9 cellular contexts compared by ENCODE assay signal in the genomic region with DNA sequence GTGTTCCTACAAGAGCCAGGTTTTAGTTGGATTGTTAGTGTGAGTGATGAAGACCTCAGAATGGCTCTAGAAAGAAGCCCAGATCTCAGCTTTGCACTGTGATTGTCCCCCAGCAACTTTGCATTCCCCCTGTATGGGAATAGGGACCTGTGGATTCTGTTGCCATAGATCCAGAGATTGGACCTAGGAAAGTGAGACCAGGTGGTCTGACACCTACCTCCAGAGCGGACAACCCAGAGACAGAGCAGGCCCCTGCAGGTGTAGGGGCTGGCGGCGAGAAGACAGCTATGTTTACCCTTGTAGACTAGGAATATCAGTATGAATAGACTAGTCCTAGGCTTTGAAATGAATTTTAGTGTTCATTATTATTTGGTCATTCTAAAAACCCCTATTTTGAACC. TPM values are rescaled to one million over a fixed set of nuclear protein-coding genes. Genes with fewer than 3 reads are reported as not detected.
DNase-seq lines count a peak whose midpoint lies in the region; ATAC-seq, FAIRE-seq and TF ChIP-seq lines count a peak whose summit lies in the region.
"Had no signal": no experiment of that assay in that cellular context is flagged by ENCODE, and none has a peak within 500 bp of the region (broad histone marks: within the 10 kb centered on the region; RNA-seq: fewer than 3 reads in every experiment).

No MANE protein-coding gene starts in this region.

- H2AK5ac ChIP-seq in neuronal stem cell (ENCODE audit: low read depth, low read length): no peak overlapping the region

- no peak overlapping the region for H3K18ac ChIP-seq in neuronal stem cell (ENCODE audit: low read length)

- DNase-seq in GM23248 (no peak), adrenal gland (peak in 1 of 7 donors; percentile 12), neuronal stem cell (ENCODE audit: low spot score) (no peak), frontal cortex (ENCODE audit: low spot score in 2 of 2) (no peak), NOMO-1 treated with DMSO at 0.1 percent for 48 hours (lab: John Stamatoyannopoulos, UW; ENCODE audit: unreplicated experiment) (no peak), SKM-1 treated with dmso at 0.1 percent for 144 hours (lab: John Stamatoyannopoulos, UW; ENCODE audit: unreplicated experiment) (no peak)
- DNase-seq: DMS 273 treated with DMSO at 0.1 percent for 48 hours had no signal

- H2BK120ac ChIP-seq in neuronal stem cell (ENCODE audit: low read depth, low read length): no peak overlapping the region

- H3F3A ChIP-seq in GM23248 (ENCODE audit: insufficient read depth): peaks cover 17% of the 10 kb centered on the region

- H4K91ac ChIP-seq in neuronal stem cell (ENCODE audit: low read depth, low read length, poor library complexity): no peak overlapping the region

- H3K9ac ChIP-seq in GM23248: peak overlapping the region; percentile 49
- no peak overlapping the region for H3K9ac ChIP-seq in neuronal stem cell (ENCODE audit: low read depth, low read length, poor library complexity)

- H3K4me3 ChIP-seq in ACC112 (ENCODE audit: low read depth, low read length) (no peak overlapping the region), GM23248 (no peak overlapping the region), adrenal gland (no peak overlapping the region), neuronal stem cell (ENCODE audit: low read length in 2 of 2) (no peak overlapping the region)

- WGBS in GM23248 (ENCODE audit: low coverage in 1 of 2, low lambda C conversion rate in 2 of 2, missing lambda C conversion rate in 2 of 2), 2 experiments: 98 to 100% methylated on average over 3 of the region's 3 CpGs
- WGBS in adrenal gland, 4 donors: 93 to 100% (median 97%) methylated on average over 3 of the region's 3 CpGs
- WGBS in neuronal stem cell (ENCODE audit: extremely low coverage in 2 of 2, insufficient read length in 2 of 2, insufficient replicate concordance in 1 of 2), 2 donors: no CpG with 5 or more reads among the region's 3 CpGs

- H3K27ac ChIP-seq in ACC112 (ENCODE audit: low read depth, low read length) (peak overlapping the region; percentile 53), GM23248 (peak overlapping the region; percentile 65), adrenal gland (peak overlapping the region in 4 of 5 donors; percentile 15 to 73 (median 54)), neuronal stem cell (replicated peaks; ENCODE audit: low read length) (no peak overlapping the region)

- no peak overlapping the region for H4K8ac ChIP-seq in neuronal stem cell (ENCODE audit: low read depth, low read length)

- H3K4ac ChIP-seq in neuronal stem cell (ENCODE audit: low read length): no peak overlapping the region

- TF ChIP-seq POLR2A in adrenal gland (IDR thresholded peaks at IDR 0.05): no peak

- H3K79me2 ChIP-seq in ACC112 (ENCODE audit: control insufficient read depth, insufficient read depth, low read length, unreplicated experiment) (peaks cover 8% of the 10 kb centered on the region), GM23248 (ENCODE audit: insufficient read depth) (no peaks in the 10 kb centered on the region)

- ATAC-seq in GM18868 (IDR thresholded peaks at IDR 0.05; ENCODE audit: unreplicated experiment): no peak

- no peak overlapping the region for H2BK15ac ChIP-seq in neuronal stem cell (ENCODE audit: low read length)

- TF ChIP-seq CTCF in adrenal gland (IDR thresholded peaks at IDR 0.05): no peak

- no peak overlapping the region for H3K14ac ChIP-seq in neuronal stem cell (ENCODE audit: low read length)

- H3K4me1 ChIP-seq in ACC112 (ENCODE audit: control insufficient read depth, insufficient read depth, low read length, unreplicated experiment) (peaks cover 36% of the 10 kb centered on the region), GM23248 (ENCODE audit: insufficient read depth) (peaks cover 35% of the 10 kb centered on the region), adrenal gland (replicated peaks in 1 of 2) (peaks cover 8 to 33% of the 10 kb centered on the region in 2 donors), neuronal stem cell (ENCODE audit: control insufficient read depth in 2 of 2, insufficient read depth in 1 of 2, low read depth in 1 of 2, low read length in 2 of 2) (peaks cover 2 to 11% of the 10 kb centered on the region in 2 donors)

- H3K4me2 ChIP-seq in GM23248 (ENCODE audit: unreplicated experiment) (peak overlapping the region; percentile 24), neuronal stem cell (ENCODE audit: insufficient read depth, low read length, poor library complexity, severe bottlenecking) (no peak overlapping the region)

- 0 out of 2 replicates have a peak, but pooled peaks cover 5% of the 10 kb centered on the region for H3K36me3 ChIP-seq in ACC112 (ENCODE audit: insufficient read depth, low read length)
- H3K36me3 ChIP-seq in GM23248 (ENCODE audit: low read depth): no peaks in the 10 kb centered on the region
- no peaks in the 10 kb centered on the region for H3K36me3 ChIP-seq in adrenal gland (replicated peaks in 1 of 2)
- no peaks in the 10 kb centered on the region for H3K36me3 ChIP-seq in neuronal stem cell (replicated peaks in 1 of 2; ENCODE audit: control insufficient read depth in 2 of 2, insufficient read depth in 2 of 2, low read length in 2 of 2)

- H3K23ac ChIP-seq in neuronal stem cell (ENCODE audit: low read depth, low read length, poor library complexity): no peak overlapping the region

- H3K9me2 ChIP-seq in GM23248 (ENCODE audit: insufficient read depth): no peaks in the 10 kb centered on the region

- no peak overlapping the region for H2BK5ac ChIP-seq in neuronal stem cell (ENCODE audit: low read length)

- no peaks in the 10 kb centered on the region for H4K20me1 ChIP-seq in GM23248 (ENCODE audit: insufficient read depth)

- H2AFZ ChIP-seq in ACC112 (ENCODE audit: low read length, unreplicated experiment) (no peak overlapping the region), GM23248 (no peak overlapping the region), neuronal stem cell (ENCODE audit: low read length) (peak overlapping the region; percentile 64)

- no peak for FAIRE-seq in frontal cortex (lab: Jason Lieb, UNC)

- intact Hi-C loops in adrenal gland (cut with DNase I): no loop called here

- in situ Hi-C loops in GM23248 (cut with MboI): no loop called here

- no peaks in the 10 kb centered on the region for H3K27me3 ChIP-seq in ACC112 (ENCODE audit: insufficient read depth, low read length)
- H3K27me3 ChIP-seq in GM23248 (replicated peaks; ENCODE audit: insufficient read depth): no peaks in the 10 kb centered on the region
- no peaks in the 10 kb centered on the region for H3K27me3 ChIP-seq in adrenal gland
- H3K27me3 ChIP-seq in neuronal stem cell (ENCODE audit: control insufficient read depth in 3 of 3, insufficient read depth in 3 of 3, low read depth in 1 of 3, low read length in 3 of 3): no peaks in the 10 kb centered on the region

- H3K79me1 ChIP-seq in neuronal stem cell (ENCODE audit: low read depth, low read length): no peaks in the 10 kb centered on the region

- H3K9me3 ChIP-seq in GM23248 (ENCODE audit: low read depth): no peaks in the 10 kb centered on the region
- no peaks in the 10 kb centered on the region for H3K9me3 ChIP-seq in adrenal gland (replicated peaks in 1 of 3)
- no peaks in the 10 kb centered on the region for H3K9me3 ChIP-seq in neuronal stem cell (replicated peaks in 1 of 2; ENCODE audit: control insufficient read depth in 2 of 2, insufficient read depth in 1 of 2, low read depth in 1 of 2, low read length in 2 of 2)

- H2BK12ac ChIP-seq in neuronal stem cell (ENCODE audit: low read length): no peak overlapping the region

RNA-seq across cellular contexts. Expression of gene IRF1, which starts 53.6 kb away (rescaled TPM):
- total RNA-seq in GM23248 (2014; rRNA removed; shearing (Covaris generic)): 6.2 and 10.4 TPM in 2 replicates
- polyA plus RNA-seq in GM23248 (2016; fragmentation: Nextera tagmentation; extraction: Ambion mirVana) (21.7 and 22.2 TPM in 2 replicates), adrenal gland (10 to 100 TPM in 2 of 3 donors, 1 to 10 TPM in 1; 9.0 to 20.0 (median 10.7) TPM)
- total RNA-seq in adrenal gland (100 to 1,000 TPM in 1 of 8 donors, 10 to 100 TPM in 7; 12.0 to 116 (median 25.5) TPM), frontal cortex (1.2 TPM)
- polyA plus RNA-seq in neuronal stem cell (2013, experiment 1 of 2): 1.4 TPM
- polyA plus RNA-seq in neuronal stem cell (2013, experiment 2 of 2): 1.5 TPM
